Comparison of ENCODE assay signal across 1 cellular context in the genomic region with DNA sequence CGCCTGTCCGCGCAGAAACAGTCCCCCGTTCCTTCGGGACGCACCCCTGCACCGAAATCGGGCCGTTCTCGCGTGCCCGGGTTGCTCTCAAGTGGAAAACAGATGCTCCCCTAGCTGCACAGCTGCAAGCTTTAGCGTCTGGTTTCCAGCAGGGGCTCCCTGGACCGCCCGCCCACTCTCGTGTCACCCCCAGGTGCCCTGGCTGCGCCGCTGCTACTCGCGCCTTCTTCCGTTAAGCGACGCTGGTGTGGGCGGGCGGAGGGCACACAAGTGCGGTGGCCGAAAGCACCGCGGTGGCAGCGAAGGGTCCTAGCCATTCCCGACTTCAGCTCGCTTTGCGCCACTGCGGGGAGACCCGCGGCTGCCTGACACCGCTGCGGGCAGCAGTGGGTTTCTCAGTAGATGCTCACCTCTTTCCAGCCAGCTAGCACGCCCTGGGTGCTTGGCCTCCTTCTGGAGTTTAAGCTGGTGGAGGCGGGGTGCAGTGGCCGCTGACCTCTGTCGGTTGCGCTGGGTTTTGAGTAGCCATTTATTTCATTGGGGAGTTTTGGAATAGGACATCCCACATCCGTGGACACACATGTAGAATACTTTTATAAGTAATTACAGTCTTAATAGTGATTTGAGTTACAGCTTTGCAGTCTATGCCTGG.
TF ChIP-seq lines count a peak whose summit lies in the region.

No MANE protein-coding gene starts in this region.

TF ChIP-seq in GM12878, 131 proteins besides CTCF, POLR2A, EP300 and RAD21 (continues in another document):
- no peak; the same call in 1 of the 2 replicates for TF ChIP-seq SMARCA5 (IDR thresholded peaks at IDR 0.05)
- TF ChIP-seq BRCA1 (IDR thresholded peaks at IDR 0.05; ENCODE audit: low read depth, low read length): no peak
- peak; percentile 43 for TF ChIP-seq MEF2B (IDR thresholded peaks at IDR 0.05; ENCODE audit: partially characterized antibody, poor library complexity, severe bottlenecking)
- no peak for TF ChIP-seq KDM1A (IDR thresholded peaks at IDR 0.05; ENCODE audit: borderline replicate concordance)
- no peak for TF ChIP-seq HCFC1 (IDR thresholded peaks at IDR 0.05; ENCODE audit: low read length)
- TF ChIP-seq, protein P1, sequence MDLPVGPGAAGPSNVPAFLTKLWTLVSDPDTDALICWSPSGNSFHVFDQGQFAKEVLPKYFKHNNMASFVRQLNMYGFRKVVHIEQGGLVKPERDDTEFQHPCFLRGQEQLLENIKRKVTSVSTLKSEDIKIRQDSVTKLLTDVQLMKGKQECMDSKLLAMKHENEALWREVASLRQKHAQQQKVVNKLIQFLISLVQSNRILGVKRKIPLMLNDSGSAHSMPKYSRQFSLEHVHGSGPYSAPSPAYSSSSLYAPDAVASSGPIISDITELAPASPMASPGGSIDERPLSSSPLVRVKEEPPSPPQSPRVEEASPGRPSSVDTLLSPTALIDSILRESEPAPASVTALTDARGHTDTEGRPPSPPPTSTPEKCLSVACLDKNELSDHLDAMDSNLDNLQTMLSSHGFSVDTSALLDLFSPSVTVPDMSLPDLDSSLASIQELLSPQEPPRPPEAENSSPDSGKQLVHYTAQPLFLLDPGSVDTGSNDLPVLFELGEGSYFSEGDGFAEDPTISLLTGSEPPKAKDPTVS (IDR thresholded peaks at IDR 0.05; ENCODE audit: low read depth, low read length): no peak
- TF ChIP-seq PML (IDR thresholded peaks at IDR 0.05; ENCODE audit: low read length): no peak
- 0 out of 2 replicates have a peak, but pooled peaks have one; percentile 28 for TF ChIP-seq MLLT1 (IDR thresholded peaks at IDR 0.05)
- no peak for TF ChIP-seq RELB (IDR thresholded peaks at IDR 0.05; ENCODE audit: low read depth)
- no peak for TF ChIP-seq NRF1 (conservative IDR thresholded peaks at IDR 0.05; ENCODE audit: low read depth, low read length)
- TF ChIP-seq CREB1 (IDR thresholded peaks at IDR 0.05; ENCODE audit: low read depth): no peak; the same call in 1 of the 2 replicates
- peak; percentile 73 for TF ChIP-seq TCF3 (IDR thresholded peaks at IDR 0.05; ENCODE audit: borderline replicate concordance, insufficient read depth, low read depth, low read length)
- TF ChIP-seq RAD51 (IDR thresholded peaks at IDR 0.05): no peak
- no peak for TF ChIP-seq BACH1 (IDR thresholded peaks at IDR 0.05; ENCODE audit: borderline replicate concordance)
- TF ChIP-seq IKZF1 (conservative IDR thresholded peaks at IDR 0.05): peak; percentile 61
- no peak; the same call in 1 of the 2 replicates for TF ChIP-seq RB1 (IDR thresholded peaks at IDR 0.05; ENCODE audit: borderline replicate concordance)
- TF ChIP-seq EED (IDR thresholded peaks at IDR 0.05; ENCODE audit: low read depth): peak; percentile 14; the same call in 1 of the 2 replicates
- no peak for TF ChIP-seq STAT1 (conservative IDR thresholded peaks at IDR 0.05)
- TF ChIP-seq GATAD2B (conservative IDR thresholded peaks at IDR 0.05; ENCODE audit: low read depth): peak; percentile 83
- TF ChIP-seq MAX (IDR thresholded peaks at IDR 0.05; ENCODE audit: low read depth, low read length): no peak
- peak; percentile 43; the same call in 1 of the 2 replicates for TF ChIP-seq ZBED1 (IDR thresholded peaks at IDR 0.05; ENCODE audit: borderline replicate concordance)
- no peak for TF ChIP-seq KLF5 (IDR thresholded peaks at IDR 0.05; ENCODE audit: partially characterized antibody)
- 0 out of 2 replicates have a peak, but pooled peaks have one; percentile 32 for TF ChIP-seq CREM (IDR thresholded peaks at IDR 0.05; ENCODE audit: low read depth)
- 0 out of 2 replicates have a peak, but pooled peaks have one; percentile 26 for TF ChIP-seq MXI1 (IDR thresholded peaks at IDR 0.05; ENCODE audit: low read depth, low read length)
- TF ChIP-seq, protein P2, sequence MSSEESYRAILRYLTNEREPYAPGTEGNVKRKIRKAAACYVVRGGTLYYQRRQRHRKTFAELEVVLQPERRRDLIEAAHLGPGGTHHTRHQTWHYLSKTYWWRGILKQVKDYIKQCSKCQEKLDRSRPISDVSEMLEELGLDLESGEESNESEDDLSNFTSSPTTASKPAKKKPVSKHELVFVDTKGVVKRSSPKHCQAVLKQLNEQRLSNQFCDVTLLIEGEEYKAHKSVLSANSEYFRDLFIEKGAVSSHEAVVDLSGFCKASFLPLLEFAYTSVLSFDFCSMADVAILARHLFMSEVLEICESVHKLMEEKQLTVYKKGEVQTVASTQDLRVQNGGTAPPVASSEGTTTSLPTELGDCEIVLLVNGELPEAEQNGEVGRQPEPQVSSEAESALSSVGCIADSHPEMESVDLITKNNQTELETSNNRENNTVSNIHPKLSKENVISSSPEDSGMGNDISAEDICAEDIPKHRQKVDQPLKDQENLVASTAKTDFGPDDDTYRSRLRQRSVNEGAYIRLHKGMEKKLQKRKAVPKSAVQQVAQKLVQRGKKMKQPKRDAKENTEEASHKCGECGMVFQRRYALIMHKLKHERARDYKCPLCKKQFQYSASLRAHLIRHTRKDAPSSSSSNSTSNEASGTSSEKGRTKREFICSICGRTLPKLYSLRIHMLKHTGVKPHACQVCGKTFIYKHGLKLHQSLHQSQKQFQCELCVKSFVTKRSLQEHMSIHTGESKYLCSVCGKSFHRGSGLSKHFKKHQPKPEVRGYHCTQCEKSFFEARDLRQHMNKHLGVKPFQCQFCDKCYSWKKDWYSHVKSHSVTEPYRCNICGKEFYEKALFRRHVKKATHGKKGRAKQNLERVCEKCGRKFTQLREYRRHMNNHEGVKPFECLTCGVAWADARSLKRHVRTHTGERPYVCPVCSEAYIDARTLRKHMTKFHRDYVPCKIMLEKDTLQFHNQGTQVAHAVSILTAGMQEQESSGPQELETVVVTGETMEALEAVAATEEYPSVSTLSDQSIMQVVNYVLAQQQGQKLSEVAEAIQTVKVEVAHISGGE (CRISPR knock-in tag; IDR thresholded peaks at IDR 0.05): no peak
- TF ChIP-seq EZH2 (IDR thresholded peaks at IDR 0.05; ENCODE audit: borderline replicate concordance, control insufficient read depth, low read depth, low read length): no peak
- peak; percentile 72 for TF ChIP-seq NR2F1 (conservative IDR thresholded peaks at IDR 0.05)
- TF ChIP-seq HDGF (IDR thresholded peaks at IDR 0.05): 0 out of 2 replicates have a peak, but pooled peaks have one; percentile 46
- TF ChIP-seq SIX5 (IDR thresholded peaks at IDR 0.05; ENCODE audit: low read depth, low read length, severe bottlenecking): no peak
- no peak for TF ChIP-seq CHD1 (IDR thresholded peaks at IDR 0.05; ENCODE audit: low read depth, low read length)
- TF ChIP-seq SMC3 (IDR thresholded peaks at IDR 0.05; ENCODE audit: borderline replicate concordance, low read length): peak; percentile 17; the same call in 1 of the 2 replicates
- TF ChIP-seq ESRRA (IDR thresholded peaks at IDR 0.05; ENCODE audit: low read length): no peak
- TF ChIP-seq ZZZ3 (IDR thresholded peaks at IDR 0.05; ENCODE audit: control insufficient read depth, insufficient read length, low read depth): no peak
- TF ChIP-seq RCOR1 (conservative IDR thresholded peaks at IDR 0.05; ENCODE audit: low read depth, low read length): no peak
- no peak for TF ChIP-seq YY1 (IDR thresholded peaks at IDR 0.05; ENCODE audit: low read depth, low read length)
- peak; percentile 40; the same call in 1 of the 2 replicates for TF ChIP-seq SIN3A (IDR thresholded peaks at IDR 0.05; ENCODE audit: low read depth, low read length)
- no peak; the same call in 1 of the 2 replicates for TF ChIP-seq CHD2 (IDR thresholded peaks at IDR 0.05; ENCODE audit: borderline replicate concordance, low read depth, low read length)
- TF ChIP-seq, protein P3, sequence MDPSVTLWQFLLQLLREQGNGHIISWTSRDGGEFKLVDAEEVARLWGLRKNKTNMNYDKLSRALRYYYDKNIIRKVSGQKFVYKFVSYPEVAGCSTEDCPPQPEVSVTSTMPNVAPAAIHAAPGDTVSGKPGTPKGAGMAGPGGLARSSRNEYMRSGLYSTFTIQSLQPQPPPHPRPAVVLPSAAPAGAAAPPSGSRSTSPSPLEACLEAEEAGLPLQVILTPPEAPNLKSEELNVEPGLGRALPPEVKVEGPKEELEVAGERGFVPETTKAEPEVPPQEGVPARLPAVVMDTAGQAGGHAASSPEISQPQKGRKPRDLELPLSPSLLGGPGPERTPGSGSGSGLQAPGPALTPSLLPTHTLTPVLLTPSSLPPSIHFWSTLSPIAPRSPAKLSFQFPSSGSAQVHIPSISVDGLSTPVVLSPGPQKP (IDR thresholded peaks at IDR 0.05; ENCODE audit: low read depth, low read length): no peak
- 0 out of 2 replicates have a peak, but pooled peaks have one; percentile 78 for TF ChIP-seq ZNF207 (IDR thresholded peaks at IDR 0.05; ENCODE audit: borderline replicate concordance)
- no peak for TF ChIP-seq MYC (IDR thresholded peaks at IDR 0.05; ENCODE audit: insufficient read depth, insufficient read length, insufficient replicate concordance, low read length, severe bottlenecking)
- TF ChIP-seq RELA (IDR thresholded peaks at IDR 0.05; ENCODE audit: borderline replicate concordance, partially characterized antibody): peak; percentile 28
- TF ChIP-seq NBN (IDR thresholded peaks at IDR 0.05): 0 out of 2 replicates have a peak, but pooled peaks have one; percentile 47
- TF ChIP-seq SP1 (IDR thresholded peaks at IDR 0.05; ENCODE audit: low read depth, low read length): peak; percentile 26
- TF ChIP-seq, protein P4, sequence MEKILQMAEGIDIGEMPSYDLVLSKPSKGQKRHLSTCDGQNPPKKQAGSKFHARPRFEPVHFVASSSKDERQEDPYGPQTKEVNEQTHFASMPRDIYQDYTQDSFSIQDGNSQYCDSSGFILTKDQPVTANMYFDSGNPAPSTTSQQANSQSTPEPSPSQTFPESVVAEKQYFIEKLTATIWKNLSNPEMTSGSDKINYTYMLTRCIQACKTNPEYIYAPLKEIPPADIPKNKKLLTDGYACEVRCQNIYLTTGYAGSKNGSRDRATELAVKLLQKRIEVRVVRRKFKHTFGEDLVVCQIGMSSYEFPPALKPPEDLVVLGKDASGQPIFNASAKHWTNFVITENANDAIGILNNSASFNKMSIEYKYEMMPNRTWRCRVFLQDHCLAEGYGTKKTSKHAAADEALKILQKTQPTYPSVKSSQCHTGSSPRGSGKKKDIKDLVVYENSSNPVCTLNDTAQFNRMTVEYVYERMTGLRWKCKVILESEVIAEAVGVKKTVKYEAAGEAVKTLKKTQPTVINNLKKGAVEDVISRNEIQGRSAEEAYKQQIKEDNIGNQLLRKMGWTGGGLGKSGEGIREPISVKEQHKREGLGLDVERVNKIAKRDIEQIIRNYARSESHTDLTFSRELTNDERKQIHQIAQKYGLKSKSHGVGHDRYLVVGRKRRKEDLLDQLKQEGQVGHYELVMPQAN (conservative IDR thresholded peaks at IDR 0.05): peak; percentile 80
- TF ChIP-seq ZBTB33 (IDR thresholded peaks at IDR 0.05): no peak
- TF ChIP-seq EGR1 (IDR thresholded peaks at IDR 0.05; ENCODE audit: borderline replicate concordance in 1 of 2, low read depth in 2 of 2, low read length in 2 of 2): peak in 1 of 2 experiments; percentile 75; a peak in 2 of 3 replicates
- peak; percentile 29 to 79; a peak in 2 of 4 replicates for TF ChIP-seq BHLHE40 (IDR thresholded peaks at IDR 0.05; ENCODE audit: borderline replicate concordance in 1 of 2, low read depth in 2 of 2, low read length in 1 of 2)
